10 cellular contexts compared by ENCODE assay signal in the genomic region with DNA sequence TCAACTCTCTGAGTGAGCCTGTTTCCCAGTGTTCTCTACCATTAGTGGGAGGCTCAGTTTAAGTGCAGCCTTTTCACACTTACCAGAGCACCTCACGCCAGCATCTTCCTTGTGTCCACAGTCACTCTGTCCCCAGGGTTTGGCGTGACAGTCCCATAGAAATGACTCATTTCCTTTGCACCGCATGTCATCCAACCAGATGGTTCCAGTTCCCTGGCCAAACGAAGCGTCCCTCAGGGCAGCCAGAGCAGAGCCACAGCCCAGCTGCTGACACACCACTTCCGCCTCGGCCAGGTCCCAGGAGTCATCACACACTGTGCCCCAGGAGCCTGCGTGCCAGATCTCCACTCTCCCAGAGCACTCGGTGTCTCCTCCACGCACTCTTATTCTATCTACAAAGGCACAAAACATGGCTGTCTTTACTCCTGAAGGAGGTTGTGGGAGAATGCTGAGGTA.
DNase-seq lines count a peak whose midpoint lies in the region; ATAC-seq, FAIRE-seq and TF ChIP-seq lines count a peak whose summit lies in the region.
"Had no signal": no experiment of that assay in that cellular context is flagged by ENCODE, and none has a peak within 500 bp of the region (broad histone marks: within the 10 kb centered on the region; RNA-seq: fewer than 3 reads in every experiment).

No MANE protein-coding gene starts in this region.

- no peak overlapping the region for H3K27ac ChIP-seq in HepG2 (ENCODE audit: extremely low read length, insufficient read depth, low read length)
- H3K27ac ChIP-seq in right lobe of liver = no peak overlapping the region

- peaks cover 10% of the 10 kb centered on the region for H3K27me3 Mint-ChIP-seq in type B pancreatic cell

- peak overlapping the region; percentile 71 for H2AFZ ChIP-seq in HepG2 (ENCODE audit: low read length)

- CTCF ChIA-PET in HepG2 (lab: Yijun Ruan, JAX; ENCODE audit: low intra/inter-chr PET ratio, low total read pairs) = no interaction called here

- no peaks in the 10 kb centered on the region for H3K4me1 Mint-ChIP-seq in type B pancreatic cell (ENCODE audit: unreplicated experiment)

- no peaks in the 10 kb centered on the region; a peak in 1 of 5 replicates for H3K27me3 ChIP-seq in HepG2 (ENCODE audit: control insufficient read depth in 1 of 2, insufficient read depth in 2 of 2, low read length in 2 of 2)
- H3K27me3 ChIP-seq in right lobe of liver = no peaks in the 10 kb centered on the region

- H3K4me1 ChIP-seq in HepG2 (ENCODE audit: insufficient read depth, low read length) = peaks cover 10% of the 10 kb centered on the region
- H3K4me1 ChIP-seq in right lobe of liver = peaks cover 0 to under 1% (median 0%) of the 10 kb centered on the region in 4 donors

- whole genome bisulfite sequencing in HepG2 (ENCODE audit: low lambda C conversion rate) = 26% methylated on average over 10 of the region's 10 CpGs
- 73% methylated on average over 8 of the region's 10 CpGs for WGBS in right lobe of liver (ENCODE audit: insufficient coverage, low coverage, low lambda C conversion rate, missing lambda C conversion rate)

- intact Hi-C loops in HepG2 (cut with micrococcal nuclease; ENCODE audit: unreplicated experiment) = no loop called here
- intact Hi-C loops in right lobe of liver (cut with DNase I) = no loop called here

- no peak overlapping the region for H3K4me3 Mint-ChIP-seq in type B pancreatic cell
- H3K4me3 Mint-ChIP-seq: CD4-positive, alpha-beta T cell; effector memory CD8-positive, alpha-beta T cell had no signal

- TF ChIP-seq CTCF in HepG2 (CRISPR knock-in tag; IDR thresholded peaks at IDR 0.05) = no peak
- no peak for TF ChIP-seq CTCF in right lobe of liver (IDR thresholded peaks at IDR 0.05)
- TF ChIP-seq CTCF in type B pancreatic cell (conservative IDR thresholded peaks at IDR 0.05) = no peak

- TF ChIP-seq POLR2A in HepG2 (IDR thresholded peaks at IDR 0.05; ENCODE audit: insufficient read depth in 1 of 2, low read depth in 2 of 2, low read length in 2 of 2) = peak; percentile 36 to 82
- TF ChIP-seq POLR2A in right lobe of liver (IDR thresholded peaks at IDR 0.05) = no peak

- no peaks in the 10 kb centered on the region for H3K36me3 ChIP-seq in HepG2 (replicated peaks in 1 of 2; ENCODE audit: control insufficient read depth in 1 of 2, insufficient read depth in 2 of 2, low read length in 2 of 2)
- no peaks in the 10 kb centered on the region for H3K36me3 ChIP-seq in right lobe of liver

- BruUV-seq in HepG2 (replicated peaks; lab: Mats Ljungman, UMichigan) = no TSS peak

- no peak overlapping the region for H3K27ac Mint-ChIP-seq in type B pancreatic cell
- H3K27ac Mint-ChIP-seq: CD4-positive, alpha-beta T cell; effector memory CD8-positive, alpha-beta T cell had no signal

- no peaks in the 10 kb centered on the region for H3K79me2 ChIP-seq in HepG2 (ENCODE audit: insufficient read depth, low read length)

- peak overlapping the region; percentile 72 for H3K4me2 ChIP-seq in HepG2 (ENCODE audit: low read depth, low read length)

- H4K20me1 ChIP-seq in HepG2 (ENCODE audit: insufficient read depth, low read length) = no peaks in the 10 kb centered on the region

- peak; percentile 99 for ATAC-seq in HepG2
- no peak for ATAC-seq in right lobe of liver
- ATAC-seq: effector memory CD8-positive, alpha-beta T cell had no signal

- DNase-seq in HepG2 (ENCODE audit: low spot score) = peak; percentile 66
- DNase-seq in right lobe of liver = no peak
- peak; percentile 74 for DNase-seq in LHCN-M2 (ENCODE audit: low read depth)
- DNase-seq in dermis microvascular lymphatic vessel endothelial cell (ENCODE audit: low read depth in 2 of 2) = peak; percentile 42 to 54
- no peak for DNase-seq in DMS114 treated with DMSO at 0.1 percent for 48 hours (lab: John Stamatoyannopoulos, UW; ENCODE audit: unreplicated experiment)
- DNase-seq in mesenteric fat pad (ENCODE audit: low spot score) = no peak
- DNase-seq in COR-L47 (lab: John Stamatoyannopoulos, UW) = no peak
- DNase-seq in type B pancreatic cell (ENCODE audit: extremely low spot score, unreplicated experiment) = no peak
- DNase-seq: CD4-positive, alpha-beta T cell; effector memory CD8-positive, alpha-beta T cell had no signal

- H3K9ac ChIP-seq in HepG2 (ENCODE audit: insufficient read depth, low read depth, low read length) = peak overlapping the region; percentile 30; the same call in 1 of the 2 replicates

- H3K4me3 ChIP-seq in HepG2 (replicated peaks in 1 of 3; ENCODE audit: insufficient read depth in 1 of 3, low read depth in 2 of 3, low read length in 3 of 3) (peak overlapping the region; percentile 19 to 48 (median 45); a peak in 5 of 6 replicates), right lobe of liver (no peak overlapping the region)

- TF ChIP-seq EP300 in HepG2 (IDR thresholded peaks at IDR 0.05; ENCODE audit: low read depth in 2 of 2, low read length in 2 of 2) (no peak), HepG2 (CRISPR knock-in tag; IDR thresholded peaks at IDR 0.05; ENCODE audit: borderline replicate concordance) (no peak)

- no peak for TF ChIP-seq RAD21 in HepG2 (CRISPR knock-in tag; IDR thresholded peaks at IDR 0.05)

- no peaks in the 10 kb centered on the region for H3K9me3 ChIP-seq in HepG2 (ENCODE audit: low read length)
- H3K9me3 ChIP-seq in right lobe of liver = no peaks in the 10 kb centered on the region

- in situ Hi-C loops in HepG2 (cut with HindIII; ENCODE audit: extremely low pct_ligation_motif_present, low pct_unique_long_range_greater_than_20kb) = no loop called here

- peak; percentile 36 for FAIRE-seq in HepG2 (lab: Jason Lieb, UNC)

- H3K36me3 Mint-ChIP-seq in type B pancreatic cell = no peaks in the 10 kb centered on the region

- POLR2A ChIA-PET in HepG2 (lab: Yijun Ruan, JAX) = no interaction called here

- H3K9me3 Mint-ChIP-seq in type B pancreatic cell = peaks cover 4% of the 10 kb centered on the region
- H3K9me3 Mint-ChIP-seq: CD4-positive, alpha-beta T cell; effector memory CD8-positive, alpha-beta T cell had no signal

TF ChIP-seq in HepG2, 621 proteins besides CTCF, POLR2A, EP300 and RAD21 (continues in another document):
- TF ChIP-seq RORA (CRISPR knock-in tag; IDR thresholded peaks at IDR 0.05) = no peak
- TF ChIP-seq EEA1 (CRISPR knock-in tag; IDR thresholded peaks at IDR 0.05; ENCODE audit: borderline replicate concordance) = no peak
- TF ChIP-seq ZNF672 (CRISPR knock-in tag; IDR thresholded peaks at IDR 0.05) = no peak
- TF ChIP-seq JARID2 (CRISPR knock-in tag; IDR thresholded peaks at IDR 0.05; ENCODE audit: insufficient replicate concordance) = no peak
- TF ChIP-seq CREB1 (IDR thresholded peaks at IDR 0.05) = peak; percentile 87
- TF ChIP-seq CREB1 (CRISPR knock-in tag; IDR thresholded peaks at IDR 0.05) = no peak
- peak; percentile 52; the same call in 1 of the 2 replicates for TF ChIP-seq KDM5A (IDR thresholded peaks at IDR 0.05; ENCODE audit: borderline replicate concordance, low read length)
- TF ChIP-seq, protein P1, sequence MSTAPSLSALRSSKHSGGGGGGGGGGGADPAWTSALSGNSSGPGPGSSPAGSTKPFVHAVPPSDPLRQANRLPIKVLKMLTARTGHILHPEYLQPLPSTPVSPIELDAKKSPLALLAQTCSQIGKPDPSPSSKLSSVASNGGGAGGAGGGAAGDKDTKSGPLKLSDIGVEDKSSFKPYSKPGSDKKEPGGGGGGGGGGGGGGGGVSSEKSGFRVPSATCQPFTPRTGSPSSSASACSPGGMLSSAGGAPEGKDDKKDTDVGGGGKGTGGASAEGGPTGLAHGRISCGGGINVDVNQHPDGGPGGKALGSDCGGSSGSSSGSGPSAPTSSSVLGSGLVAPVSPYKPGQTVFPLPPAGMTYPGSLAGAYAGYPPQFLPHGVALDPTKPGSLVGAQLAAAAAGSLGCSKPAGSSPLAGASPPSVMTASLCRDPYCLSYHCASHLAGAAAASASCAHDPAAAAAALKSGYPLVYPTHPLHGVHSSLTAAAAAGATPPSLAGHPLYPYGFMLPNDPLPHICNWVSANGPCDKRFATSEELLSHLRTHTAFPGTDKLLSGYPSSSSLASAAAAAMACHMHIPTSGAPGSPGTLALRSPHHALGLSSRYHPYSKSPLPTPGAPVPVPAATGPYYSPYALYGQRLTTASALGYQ (CRISPR knock-in tag; IDR thresholded peaks at IDR 0.05) = no peak

Comparison
In these comparisons a context has a peak if more than half of its experiments do, and no peak if none do; other contexts are left out.
1. DNase-seq: peak in HepG2 (single experiment), LHCN-M2 (single experiment) and dermis microvascular lymphatic vessel endothelial cell (2 of 2); none in right lobe of liver (0 of 3), DMS114 treated with DMSO at 0.1 percent for 48 hours (single experiment), mesenteric fat pad (single experiment), COR-L47 (single experiment) and type B pancreatic cell (single experiment).
2. H3K4me3 ChIP-seq: peak in HepG2 (3 of 3); none in right lobe of liver (0 of 3).